Comparison of ENCODE assay signal across 8 cellular contexts in the genomic region with DNA sequence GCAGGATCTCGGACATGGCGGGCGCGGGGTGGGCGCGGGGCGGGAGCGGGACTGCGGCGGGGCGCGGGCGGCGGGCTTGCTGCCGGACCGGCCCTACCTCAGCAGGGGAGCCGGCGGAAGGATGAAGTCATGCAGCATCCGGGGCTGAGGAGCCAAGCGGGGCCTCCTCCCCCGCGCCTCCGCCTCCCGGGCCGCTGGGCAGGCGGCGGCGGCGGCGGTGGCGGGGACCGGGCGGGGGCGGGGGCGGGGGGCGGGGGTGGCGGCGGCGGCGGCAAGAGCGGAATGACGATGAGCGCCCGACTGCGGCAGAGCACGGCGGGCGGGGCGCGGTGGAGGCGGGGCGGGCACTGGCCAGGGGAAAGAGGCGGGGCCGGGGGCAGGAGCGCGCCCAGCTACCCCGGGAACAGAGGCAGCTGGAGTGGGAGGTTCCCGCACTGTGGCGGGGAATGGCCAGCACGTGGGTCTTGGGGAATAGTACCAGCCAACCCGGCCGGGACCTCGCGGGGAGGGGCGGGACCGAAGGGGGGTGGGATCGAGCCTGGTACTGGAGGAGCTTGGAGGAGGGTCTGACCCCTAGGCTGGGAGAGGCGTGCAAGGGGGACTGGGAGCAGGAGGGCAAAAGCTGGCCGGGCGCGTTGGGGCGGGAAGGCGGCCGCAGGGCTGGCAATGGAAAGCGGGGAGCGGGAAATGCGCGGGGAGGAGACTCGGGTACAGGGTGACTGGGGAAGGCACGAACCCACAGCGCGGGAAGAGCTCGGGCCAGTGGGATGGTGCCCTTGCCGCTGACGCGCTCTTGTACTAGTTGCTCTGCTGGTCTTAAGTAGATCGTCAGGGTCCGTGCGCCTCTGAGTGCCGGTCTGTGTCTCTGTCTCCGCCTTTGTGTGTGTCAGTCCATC. TPM values are rescaled to one million over a fixed set of nuclear protein-coding genes. Genes with fewer than 3 reads are reported as not detected.
DNase-seq lines count a peak whose midpoint lies in the region; ATAC-seq and TF ChIP-seq lines count a peak whose summit lies in the region.

A gene (minus strand): TSS at position 284 of the 896 bp plus-strand sequence. CDS start 268 bp downstream, at position 16.

- peak within 1 kb of the TSS; percentile 77 for H3K4me3 Mint-ChIP-seq in activated CD4-positive, alpha-beta memory T cell treated with anti-CD3 and anti-CD28 coated beads, Interleukin-2, amount 10 ng/mL, durations not matched to agents 7 days and 5 days
- peak within 1 kb of the TSS; percentile 75 for H3K4me3 Mint-ChIP-seq in effector memory CD8-positive, alpha-beta T cell
- H3K4me3 Mint-ChIP-seq in stimulated activated effector memory CD8-positive, alpha-beta T cell treated with anti-CD3 and anti-CD28 coated beads, Interleukin-12 subunit alpha, Interleukin-12 subunit beta, amount 100 ng/mL, for 72 hours = peak within 1 kb of the TSS; percentile 85

- peaks cover 0 to 4% of the 10 kb centered on the region in 2 donors for H3K36me3 ChIP-seq in lung (ENCODE audit: control insufficient read depth in 2 of 2, insufficient read depth in 2 of 2, low read length in 2 of 2)

- peaks cover 5% of the 10 kb centered on the region for H3K36me3 Mint-ChIP-seq in activated CD4-positive, alpha-beta memory T cell treated with anti-CD3 and anti-CD28 coated beads, Interleukin-2, amount 10 ng/mL, durations not matched to agents 7 days and 5 days (ENCODE audit: low read depth)
- H3K36me3 Mint-ChIP-seq in effector memory CD8-positive, alpha-beta T cell (ENCODE audit: insufficient read depth) = peaks cover 9% of the 10 kb centered on the region
- peaks cover 16% of the 10 kb centered on the region for H3K36me3 Mint-ChIP-seq in stimulated activated effector memory CD8-positive, alpha-beta T cell treated with anti-CD3 and anti-CD28 coated beads, Interleukin-12 subunit alpha, Interleukin-12 subunit beta, amount 100 ng/mL, for 72 hours

- DNase-seq in DMS53 (lab: John Stamatoyannopoulos, UW) (peak; percentile 94), HL-60 (ENCODE audit: low read depth in 1 of 2, low spot score in 1 of 2) (peak in 1 of 2 experiments; percentile 21), NCI-H526 treated with DMSO at 0.1 percent for 48 hours (lab: John Stamatoyannopoulos, UW) (peak; percentile 81), lung (ENCODE audit: low spot score) (peak; percentile 35)
- peak; percentile 59 for DNase-seq in activated CD4-positive, alpha-beta memory T cell treated with anti-CD3 and anti-CD28 coated beads, Interleukin-2, amount 10 ng/mL, durations not matched to agents 7 days and 5 days
- peak; percentile 28 to 52 (median 36) for DNase-seq in effector memory CD8-positive, alpha-beta T cell
- peak; percentile 46 to 79 for DNase-seq in stimulated activated effector memory CD8-positive, alpha-beta T cell treated with anti-CD3 and anti-CD28 coated beads, Interleukin-12 subunit alpha, Interleukin-12 subunit beta, amount 100 ng/mL, for 72 hours (ENCODE audit: low spot score in 2 of 2)

- POLR2A ChIA-PET in activated CD4-positive, alpha-beta memory T cell treated with anti-CD3 and anti-CD28 coated beads, Interleukin-2, amount 10 ng/mL, durations not matched to agents 7 days and 5 days (lab: Charles Lee) = interaction anchor here (1.6 to 2.7 kb wide), 2 partner anchors 11 to 376 kb away, joined by 5 to 10 read pairs; a partner anchor contains a TSS

- H3K27ac ChIP-seq in HL-60 (replicated peaks) (no peak within 1 kb of the TSS), lung (ENCODE audit: low read depth in 1 of 2, low read length in 1 of 2) (no peak within 1 kb of the TSS)

- WGBS in lung, 2 donors = 1% methylated on average over 44 to 91 of the region's 91 CpGs

- peaks cover 41% of the 10 kb centered on the region for H3K27me3 Mint-ChIP-seq in activated CD4-positive, alpha-beta memory T cell treated with anti-CD3 and anti-CD28 coated beads, Interleukin-2, amount 10 ng/mL, durations not matched to agents 7 days and 5 days
- peaks cover 0 to 6% of the 10 kb centered on the region in 2 donors for H3K27me3 Mint-ChIP-seq in effector memory CD8-positive, alpha-beta T cell

- H3K4me3 ChIP-seq in HL-60 (replicated peaks; ENCODE audit: insufficient read depth, low read length) (peak within 1 kb of the TSS; percentile 50), lung (peak within 1 kb of the TSS; percentile 40)

- H3K4me1 ChIP-seq in lung (ENCODE audit: control insufficient read depth in 2 of 2, insufficient read depth in 2 of 2, low read length in 2 of 2) = peaks cover 5 to 28% of the 10 kb centered on the region in 2 donors

- ATAC-seq in effector memory CD8-positive, alpha-beta T cell (replicated peaks) = peak; percentile 67
- ATAC-seq in lung (ENCODE audit: insufficient read depth, low FRiP score) = peak; percentile 67
- peak; percentile 76 for ATAC-seq in stimulated activated effector memory CD8-positive, alpha-beta T cell treated with anti-CD3 and anti-CD28 coated beads, Interleukin-12 subunit alpha, Interleukin-12 subunit beta, amount 100 ng/mL, for 72 hours
- no peak for ATAC-seq in HG03378 (IDR thresholded peaks at IDR 0.05; ENCODE audit: unreplicated experiment)

- peaks cover 21% of the 10 kb centered on the region for H3K4me1 Mint-ChIP-seq in activated CD4-positive, alpha-beta memory T cell treated with anti-CD3 and anti-CD28 coated beads, Interleukin-2, amount 10 ng/mL, durations not matched to agents 7 days and 5 days
- H3K4me1 Mint-ChIP-seq in effector memory CD8-positive, alpha-beta T cell (ENCODE audit: low read depth in 2 of 2) = peaks cover 20% of the 10 kb centered on the region in 2 donors
- peaks cover 29% of the 10 kb centered on the region for H3K4me1 Mint-ChIP-seq in stimulated activated effector memory CD8-positive, alpha-beta T cell treated with anti-CD3 and anti-CD28 coated beads, Interleukin-12 subunit alpha, Interleukin-12 subunit beta, amount 100 ng/mL, for 72 hours

- H3K9me3 ChIP-seq in lung (ENCODE audit: control insufficient read depth in 2 of 2, insufficient read depth in 1 of 2, low read length in 1 of 2) = no peaks in the 10 kb centered on the region

- peaks cover 23% of the 10 kb centered on the region for H3K27me3 ChIP-seq in HL-60 (ENCODE audit: insufficient read depth, poor library complexity, severe bottlenecking)
- no peaks in the 10 kb centered on the region for H3K27me3 ChIP-seq in lung (ENCODE audit: control insufficient read depth, insufficient read depth)

- no peak within 1 kb of the TSS for H3K27ac Mint-ChIP-seq in activated CD4-positive, alpha-beta memory T cell treated with anti-CD3 and anti-CD28 coated beads, Interleukin-2, amount 10 ng/mL, durations not matched to agents 7 days and 5 days
- peak within 1 kb of the TSS; percentile 5 to 51 for H3K27ac Mint-ChIP-seq in effector memory CD8-positive, alpha-beta T cell
- peak within 1 kb of the TSS; percentile 84 for H3K27ac Mint-ChIP-seq in stimulated activated effector memory CD8-positive, alpha-beta T cell treated with anti-CD3 and anti-CD28 coated beads, Interleukin-12 subunit alpha, Interleukin-12 subunit beta, amount 100 ng/mL, for 72 hours

- TF ChIP-seq CTCF in HL-60 (IDR thresholded peaks at IDR 0.05; ENCODE audit: insufficient read depth, low read length) (no peak), lung (IDR thresholded peaks at IDR 0.05; ENCODE audit: control extremely low read depth, extremely low read depth) (no peak)

- H3K9me3 Mint-ChIP-seq in activated CD4-positive, alpha-beta memory T cell treated with anti-CD3 and anti-CD28 coated beads, Interleukin-2, amount 10 ng/mL, durations not matched to agents 7 days and 5 days = no peaks in the 10 kb centered on the region
- no peaks in the 10 kb centered on the region for H3K9me3 Mint-ChIP-seq in effector memory CD8-positive, alpha-beta T cell
- H3K9me3 Mint-ChIP-seq in stimulated activated effector memory CD8-positive, alpha-beta T cell treated with anti-CD3 and anti-CD28 coated beads, Interleukin-12 subunit alpha, Interleukin-12 subunit beta, amount 100 ng/mL, for 72 hours = no peaks in the 10 kb centered on the region

- CTCF ChIA-PET in activated CD4-positive, alpha-beta memory T cell treated with anti-CD3 and anti-CD28 coated beads, Interleukin-2, amount 10 ng/mL, durations not matched to agents 7 days and 5 days (lab: Charles Lee) = interaction anchor here (1.3 kb wide), 1 partner anchor 15 kb away, joined by 3 read pairs; no protein-coding TSS in a partner anchor

RNA-seq across cellular contexts. Expression of the gene that starts here (rescaled TPM):
- under 1 TPM in 1 of 2 experiments, not detected in 1; 0.23 TPM for total RNA-seq in activated CD4-positive, alpha-beta memory T cell treated with anti-CD3 and anti-CD28 coated beads, Interleukin-2, amount 10 ng/mL, durations not matched to agents 7 days and 5 days
- under 1 TPM; 0.23 to 0.58 TPM for total RNA-seq in lung
- polyA plus RNA-seq in lung = under 1 TPM; 0.03 to 0.12 TPM

Comparison
In these comparisons a context has a peak if more than half of its experiments do, and no peak if none do; other contexts are left out.
1. Peak in DNase-seq in activated CD4-positive, alpha-beta memory T cell treated with anti-CD3 and anti-CD28 coated beads, Interleukin-2, amount 10 ng/mL, durations not matched to agents 7 days and 5 days; RNA of the gene not detected or under 1 TPM.
2. Peak in DNase-seq, ATAC-seq and H3K4me3 ChIP-seq in lung; RNA of the gene not detected or under 1 TPM.